14 cellular contexts compared by ENCODE assay signal in genomic region chr20:50247196-50248094, GRCh38. TPM values are rescaled to one million over a fixed set of nuclear protein-coding genes. Genes with fewer than 3 reads are reported as not detected.
DNase-seq lines count a peak whose midpoint lies in the region; ATAC-seq and TF ChIP-seq lines count a peak whose summit lies in the region.
"Had no signal": no experiment of that assay in that cellular context is flagged by ENCODE, and none has a peak within 500 bp of the region (broad histone marks: within the 10 kb centered on the region; RNA-seq: fewer than 3 reads in every experiment).

No MANE protein-coding gene starts in this region.

- no peak overlapping the region for H2BK120ac ChIP-seq in neuronal stem cell (ENCODE audit: low read depth, low read length)

- H3K14ac ChIP-seq in neuronal stem cell (ENCODE audit: low read length) = no peak overlapping the region

- H3K36me3 ChIP-seq in left ventricle myocardium inferior (no peaks in the 10 kb centered on the region), breast epithelium (no peaks in the 10 kb centered on the region), neuronal stem cell (replicated peaks in 1 of 2; ENCODE audit: control insufficient read depth in 2 of 2, insufficient read depth in 2 of 2, low read length in 2 of 2) (no peaks in the 10 kb centered on the region), uterus (no peaks in the 10 kb centered on the region), WERI-Rb-1 (no peaks in the 10 kb centered on the region)
- H3K36me3 ChIP-seq: neutrophil, SJCRH30 had no signal

- no peak overlapping the region for H3K9ac ChIP-seq in neuronal stem cell (ENCODE audit: low read depth, low read length, poor library complexity)

- peaks cover 2% of the 10 kb centered on the region for H3K79me1 ChIP-seq in neuronal stem cell (ENCODE audit: low read depth, low read length)

- ATAC-seq in Right ventricle myocardium superior (ENCODE audit: poor library complexity) = no peak
- ATAC-seq in HG02938 (IDR thresholded peaks at IDR 0.05; ENCODE audit: unreplicated experiment) = no peak
- ATAC-seq: foreskin keratinocyte had no signal

- H3K9me3 ChIP-seq in left ventricle myocardium inferior (replicated peaks) = no peaks in the 10 kb centered on the region
- no peaks in the 10 kb centered on the region for H3K9me3 ChIP-seq in breast epithelium
- H3K9me3 ChIP-seq in neuronal stem cell (replicated peaks in 1 of 2; ENCODE audit: control insufficient read depth in 2 of 2, insufficient read depth in 1 of 2, low read depth in 1 of 2, low read length in 2 of 2) = no peaks in the 10 kb centered on the region
- no peaks in the 10 kb centered on the region for H3K9me3 ChIP-seq in uterus
- H3K9me3 ChIP-seq in WERI-Rb-1 (ENCODE audit: severe bottlenecking) = no peaks in the 10 kb centered on the region
- H3K9me3 ChIP-seq: neutrophil, SJCRH30 had no signal

- H3K4me1 ChIP-seq in left ventricle myocardium inferior (no peaks in the 10 kb centered on the region), breast epithelium (peaks cover 0 to 37% of the 10 kb centered on the region in 2 donors), neuronal stem cell (ENCODE audit: control insufficient read depth in 2 of 2, insufficient read depth in 1 of 2, low read depth in 1 of 2, low read length in 2 of 2) (peaks cover 0 to 2% of the 10 kb centered on the region in 2 donors), uterus (no peaks in the 10 kb centered on the region)

- DNase-seq in Right ventricle myocardium superior (peak; percentile 24), left ventricle myocardium inferior (no peak), breast epithelium (ENCODE audit: low spot score in 2 of 2) (no peak), neuronal stem cell (ENCODE audit: low spot score) (no peak), uterus (no peak), WERI-Rb-1 (no peak), anterior cingulate cortex (lab: John Stamatoyannopoulos, UW) (no peak)
- DNase-seq: activated CD4-positive, CD25-positive, alpha-beta regulatory T cell; foreskin keratinocyte; midbrain; SJCRH30 had no signal

- no peak overlapping the region for H2BK15ac ChIP-seq in neuronal stem cell (ENCODE audit: low read length)

- H3K4me3 ChIP-seq in left ventricle myocardium inferior (no peak overlapping the region), breast epithelium (no peak overlapping the region), neuronal stem cell (ENCODE audit: low read length in 2 of 2) (no peak overlapping the region), uterus (no peak overlapping the region), WERI-Rb-1 (ENCODE audit: low read depth, low read length) (no peak overlapping the region)
- H3K4me3 ChIP-seq: coronary artery, SJCRH30 had no signal

- no peak overlapping the region for H3K27ac ChIP-seq in left ventricle myocardium inferior (replicated peaks)
- peak overlapping the region; percentile 92 to 94 for H3K27ac ChIP-seq in breast epithelium
- no peak overlapping the region for H3K27ac ChIP-seq in neuronal stem cell (replicated peaks; ENCODE audit: low read length)
- H3K27ac ChIP-seq in uterus = no peak overlapping the region
- H3K27ac ChIP-seq in WERI-Rb-1 = no peak overlapping the region
- H3K27ac ChIP-seq: coronary artery, foreskin keratinocyte, neutrophil, SJCRH30 had no signal

- TF ChIP-seq POLR2A in breast epithelium (IDR thresholded peaks at IDR 0.05) (no peak), uterus (IDR thresholded peaks at IDR 0.05) (no peak)

- peak overlapping the region; percentile 20 for H3K18ac ChIP-seq in neuronal stem cell (ENCODE audit: low read length)

- TF ChIP-seq CTCF in left ventricle myocardium inferior (IDR thresholded peaks at IDR 0.05; ENCODE audit: borderline replicate concordance) (no peak), breast epithelium (IDR thresholded peaks at IDR 0.05) (no peak), uterus (IDR thresholded peaks at IDR 0.05) (no peak), WERI-Rb-1 (IDR thresholded peaks at IDR 0.05; ENCODE audit: low read depth, low read length) (no peak)

- H4K91ac ChIP-seq in neuronal stem cell (ENCODE audit: low read depth, low read length, poor library complexity) = no peak overlapping the region

- H2AFZ ChIP-seq in neuronal stem cell (ENCODE audit: low read length) = no peak overlapping the region

- H3K27me3 ChIP-seq in left ventricle myocardium inferior (ENCODE audit: low read depth) = peaks cover 20% of the 10 kb centered on the region
- no peaks in the 10 kb centered on the region for H3K27me3 ChIP-seq in breast epithelium
- H3K27me3 ChIP-seq in neuronal stem cell (ENCODE audit: control insufficient read depth in 3 of 3, insufficient read depth in 3 of 3, low read depth in 1 of 3, low read length in 3 of 3) = peaks cover 0 to 16% (median 0%) of the 10 kb centered on the region in 3 experiments
- no peaks in the 10 kb centered on the region for H3K27me3 ChIP-seq in uterus
- H3K27me3 ChIP-seq in WERI-Rb-1 (ENCODE audit: insufficient read depth, low read depth, severe bottlenecking) = no peaks in the 10 kb centered on the region
- H3K27me3 ChIP-seq: foreskin keratinocyte, neutrophil had no signal

- H2AK5ac ChIP-seq in neuronal stem cell (ENCODE audit: low read depth, low read length) = peak overlapping the region; percentile 72

- no peak overlapping the region for H4K8ac ChIP-seq in neuronal stem cell (ENCODE audit: low read depth, low read length)

- H2BK12ac ChIP-seq in neuronal stem cell (ENCODE audit: low read length) = no peak overlapping the region

- H3K23ac ChIP-seq in neuronal stem cell (ENCODE audit: low read depth, low read length, poor library complexity) = no peak overlapping the region

- no peak overlapping the region for H2BK5ac ChIP-seq in neuronal stem cell (ENCODE audit: low read length)

- intact Hi-C loops in Right ventricle myocardium superior (cut with DNase I) = no loop called here
- intact Hi-C loops in left ventricle myocardium inferior (cut with micrococcal nuclease) = no loop called here
- intact Hi-C loops in breast epithelium (cut with DNase I; ENCODE audit: low total_unique reads) = no loop called here
- intact Hi-C loops in uterus (cut with DNase I; ENCODE audit: low total_unique reads) = no loop called here

- H3K4ac ChIP-seq in neuronal stem cell (ENCODE audit: low read length) = no peak overlapping the region

- H3K4me2 ChIP-seq in neuronal stem cell (ENCODE audit: insufficient read depth, low read length, poor library complexity, severe bottlenecking) = no peak overlapping the region

- no CpG with 5 or more reads among the region's 9 CpGs for WGBS in neuronal stem cell (ENCODE audit: extremely low coverage in 2 of 2, insufficient read length in 2 of 2, insufficient replicate concordance in 1 of 2), 2 donors

RNA-seq across cellular contexts. Expression of gene CEBPB, which starts 56.8 kb away (rescaled TPM):
- 57.3 TPM for total RNA-seq in Right ventricle myocardium superior
- total RNA-seq in left ventricle myocardium inferior = 54.0 TPM
- total RNA-seq in breast epithelium = 100 to 1,000 TPM; 137 to 177 (median 149) TPM
- 3.2 TPM for polyA plus RNA-seq in neuronal stem cell (2013, experiment 1 of 2)
- polyA plus RNA-seq in neuronal stem cell (2013, experiment 2 of 2) = 3.2 TPM
- 100 to 1,000 TPM in 1 of 4 donors, 10 to 100 TPM in 3; 15.6 to 100 (median 59.9) TPM for total RNA-seq in uterus

Comparison
In these comparisons a context has a peak if more than half of its experiments do, and no peak if none do; other contexts are left out.
1. H3K27ac ChIP-seq: peak in breast epithelium (2 of 2); none in left ventricle myocardium inferior (single experiment), neuronal stem cell (single experiment), uterus (0 of 2) and WERI-Rb-1 (single experiment).